1 cellular context compared by ENCODE assay signal in the genomic region with DNA sequence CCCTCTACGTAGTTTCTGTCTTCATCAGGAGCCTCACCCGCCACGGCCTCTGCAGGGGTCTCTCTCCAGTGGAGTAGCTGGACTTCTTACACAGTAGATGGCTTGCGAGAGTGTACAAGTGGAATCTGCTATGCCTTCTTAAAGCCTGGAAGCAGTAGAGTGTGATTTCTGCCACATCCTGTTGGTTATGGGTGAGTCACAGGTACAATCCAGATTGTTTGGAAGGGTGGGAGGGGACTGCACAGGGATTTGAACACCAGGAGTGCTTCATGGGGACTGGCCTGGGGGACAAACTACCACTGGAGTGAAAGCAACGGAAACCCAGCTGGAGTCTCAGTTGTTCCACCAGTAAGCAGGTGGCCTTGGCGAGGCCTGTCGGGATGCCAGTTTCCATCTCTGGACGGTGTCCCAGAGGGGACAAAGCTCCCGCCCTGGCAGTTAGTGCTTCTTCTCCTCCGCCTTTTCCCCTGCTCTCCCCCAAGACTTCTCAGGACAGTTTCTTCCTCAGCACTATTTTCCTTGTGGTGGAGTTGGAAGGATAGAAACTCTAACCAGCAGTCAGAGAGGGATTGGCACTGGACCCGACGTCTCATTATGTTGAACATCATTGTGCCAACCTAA.
TF ChIP-seq lines count a peak whose summit lies in the region.

No MANE protein-coding gene starts in this region.

TF ChIP-seq in HCT116, 20 proteins besides CTCF, POLR2A, EP300 and RAD21 (continued from another document):
- TF ChIP-seq, protein P1, sequence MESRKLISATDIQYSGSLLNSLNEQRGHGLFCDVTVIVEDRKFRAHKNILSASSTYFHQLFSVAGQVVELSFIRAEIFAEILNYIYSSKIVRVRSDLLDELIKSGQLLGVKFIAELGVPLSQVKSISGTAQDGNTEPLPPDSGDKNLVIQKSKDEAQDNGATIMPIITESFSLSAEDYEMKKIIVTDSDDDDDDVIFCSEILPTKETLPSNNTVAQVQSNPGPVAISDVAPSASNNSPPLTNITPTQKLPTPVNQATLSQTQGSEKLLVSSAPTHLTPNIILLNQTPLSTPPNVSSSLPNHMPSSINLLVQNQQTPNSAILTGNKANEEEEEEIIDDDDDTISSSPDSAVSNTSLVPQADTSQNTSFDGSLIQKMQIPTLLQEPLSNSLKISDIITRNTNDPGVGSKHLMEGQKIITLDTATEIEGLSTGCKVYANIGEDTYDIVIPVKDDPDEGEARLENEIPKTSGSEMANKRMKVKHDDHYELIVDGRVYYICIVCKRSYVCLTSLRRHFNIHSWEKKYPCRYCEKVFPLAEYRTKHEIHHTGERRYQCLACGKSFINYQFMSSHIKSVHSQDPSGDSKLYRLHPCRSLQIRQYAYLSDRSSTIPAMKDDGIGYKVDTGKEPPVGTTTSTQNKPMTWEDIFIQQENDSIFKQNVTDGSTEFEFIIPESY (IDR thresholded peaks at IDR 0.05; ENCODE audit: extremely low read depth, insufficient replicate concordance, low read length): no peak
- TF ChIP-seq EGR1 (IDR thresholded peaks at IDR 0.05; ENCODE audit: low read depth): no peak
- no peak for TF ChIP-seq EZH2 (IDR thresholded peaks at IDR 0.05)
- TF ChIP-seq CBX3 (IDR thresholded peaks at IDR 0.05; ENCODE audit: low read depth): no peak
- TF ChIP-seq, protein P2, sequence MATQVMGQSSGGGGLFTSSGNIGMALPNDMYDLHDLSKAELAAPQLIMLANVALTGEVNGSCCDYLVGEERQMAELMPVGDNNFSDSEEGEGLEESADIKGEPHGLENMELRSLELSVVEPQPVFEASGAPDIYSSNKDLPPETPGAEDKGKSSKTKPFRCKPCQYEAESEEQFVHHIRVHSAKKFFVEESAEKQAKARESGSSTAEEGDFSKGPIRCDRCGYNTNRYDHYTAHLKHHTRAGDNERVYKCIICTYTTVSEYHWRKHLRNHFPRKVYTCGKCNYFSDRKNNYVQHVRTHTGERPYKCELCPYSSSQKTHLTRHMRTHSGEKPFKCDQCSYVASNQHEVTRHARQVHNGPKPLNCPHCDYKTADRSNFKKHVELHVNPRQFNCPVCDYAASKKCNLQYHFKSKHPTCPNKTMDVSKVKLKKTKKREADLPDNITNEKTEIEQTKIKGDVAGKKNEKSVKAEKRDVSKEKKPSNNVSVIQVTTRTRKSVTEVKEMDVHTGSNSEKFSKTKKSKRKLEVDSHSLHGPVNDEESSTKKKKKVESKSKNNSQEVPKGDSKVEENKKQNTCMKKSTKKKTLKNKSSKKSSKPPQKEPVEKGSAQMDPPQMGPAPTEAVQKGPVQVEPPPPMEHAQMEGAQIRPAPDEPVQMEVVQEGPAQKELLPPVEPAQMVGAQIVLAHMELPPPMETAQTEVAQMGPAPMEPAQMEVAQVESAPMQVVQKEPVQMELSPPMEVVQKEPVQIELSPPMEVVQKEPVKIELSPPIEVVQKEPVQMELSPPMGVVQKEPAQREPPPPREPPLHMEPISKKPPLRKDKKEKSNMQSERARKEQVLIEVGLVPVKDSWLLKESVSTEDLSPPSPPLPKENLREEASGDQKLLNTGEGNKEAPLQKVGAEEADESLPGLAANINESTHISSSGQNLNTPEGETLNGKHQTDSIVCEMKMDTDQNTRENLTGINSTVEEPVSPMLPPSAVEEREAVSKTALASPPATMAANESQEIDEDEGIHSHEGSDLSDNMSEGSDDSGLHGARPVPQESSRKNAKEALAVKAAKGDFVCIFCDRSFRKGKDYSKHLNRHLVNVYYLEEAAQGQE (IDR thresholded peaks at IDR 0.05; ENCODE audit: low read depth): no peak
- TF ChIP-seq FOSL1 (IDR thresholded peaks at IDR 0.05; ENCODE audit: low read depth): no peak
